Comparison of ENCODE assay signal across 1 cellular context in the genomic region with DNA sequence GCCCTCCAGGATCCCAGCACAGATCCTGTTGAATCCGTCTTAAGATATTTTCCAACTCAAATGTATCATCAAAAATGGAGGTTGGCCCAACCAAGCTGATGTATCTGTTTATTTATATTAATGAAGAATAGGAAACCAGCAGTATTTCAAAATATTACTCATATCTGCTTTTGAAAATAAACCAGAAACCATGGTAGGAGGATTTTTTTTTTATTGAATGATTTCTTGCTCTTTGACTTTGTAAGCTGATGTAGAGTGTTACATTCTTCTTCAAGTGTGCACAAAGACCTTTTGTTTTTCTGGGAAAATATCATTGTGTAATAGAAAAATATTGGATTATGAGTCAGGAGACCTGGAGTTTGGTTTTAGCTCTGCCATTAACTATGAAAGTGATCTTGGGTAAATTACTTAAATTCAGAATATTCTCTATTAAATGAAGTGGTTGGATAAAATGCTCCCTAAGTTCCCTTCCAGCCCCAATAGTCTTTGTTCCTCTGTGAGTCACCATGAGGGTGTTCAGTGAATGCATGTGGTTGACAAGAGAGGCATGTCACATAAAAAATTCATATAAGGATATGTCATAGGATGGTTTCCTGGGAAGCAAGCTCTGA.
TF ChIP-seq lines count a peak whose summit lies in the region.

No MANE protein-coding gene starts in this region.

TF ChIP-seq in endothelial cell of umbilical vein, 7 proteins besides CTCF, POLR2A, EP300 and RAD21:
- no peak for TF ChIP-seq MYC (IDR thresholded peaks at IDR 0.05; ENCODE audit: low read depth, low read length)
- no peak for TF ChIP-seq FOS (IDR thresholded peaks at IDR 0.05; ENCODE audit: borderline replicate concordance, insufficient read depth, low read length)
- TF ChIP-seq, protein P1, sequence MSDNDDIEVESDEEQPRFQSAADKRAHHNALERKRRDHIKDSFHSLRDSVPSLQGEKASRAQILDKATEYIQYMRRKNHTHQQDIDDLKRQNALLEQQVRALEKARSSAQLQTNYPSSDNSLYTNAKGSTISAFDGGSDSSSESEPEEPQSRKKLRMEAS (IDR thresholded peaks at IDR 0.05; ENCODE audit: insufficient read depth, insufficient read length), result no peak
- TF ChIP-seq EZH2 (IDR thresholded peaks at IDR 0.05; ENCODE audit: borderline replicate concordance, low read depth, low read length, severe bottlenecking), result no peak
- TF ChIP-seq JUN (IDR thresholded peaks at IDR 0.05; ENCODE audit: borderline replicate concordance, insufficient read depth, insufficient read length, low read depth), result no peak
- no peak for TF ChIP-seq POLR2AphosphoS5 (IDR thresholded peaks at IDR 0.05; ENCODE audit: insufficient read depth, low read depth, low read length)
- no peak for TF ChIP-seq GATA2 (IDR thresholded peaks at IDR 0.05; ENCODE audit: insufficient read depth, insufficient read length, low read depth, low read length)
